Comparison of ENCODE assay signal across 25 cellular contexts in genomic region chr16:8550728-8551387, GRCh38. TPM values are rescaled to one million over a fixed set of nuclear protein-coding genes. Genes with fewer than 3 reads are reported as not detected.
"Had no signal": no experiment of that assay in that cellular context is flagged by ENCODE, and none has a peak within 500 bp of the region (broad histone marks: within the 10 kb centered on the region; RNA-seq: fewer than 3 reads in every experiment).

No MANE protein-coding gene starts in this region.

- DNase-seq: KBM-7, NCI-H1092, NCI-H1105 treated with DMSO at 0.1 percent for 48 hours, NCI-H1417 treated with DMSO at 0.1 percent for 48 hours, NCI-H146, NCI-H1694 treated with DMSO at 0.1 percent for 48 hours, NCI-H1930, NCI-H2081, NCI-H2107, NCI-H2227 treated with DMSO at 0.1 percent for 48 hours, NCI-H524 treated with DMSO at 0.1 percent for 48 hours, NCI-H69, NCI-H774, PC-3, SHP77, SK-N-SH had no signal

- ATAC-seq: Panc1, PC-3 had no signal

- FAIRE-seq: HTR-8/SVneo had no signal

- H3K27ac ChIP-seq: HL-60, RWPE1 had no signal

- H3K9me3 ChIP-seq: SK-N-SH had no signal

RNA-seq across cellular contexts. Expression of gene TMEM114, which starts 39.5 kb away (rescaled TPM):
- total RNA-seq: LHCN-M2, MCF 10A, NCI-H460, OCI-LY7, PC-3, SK-MEL-5 had no signal
- polyA plus RNA-seq: SK-N-SH had no signal
